In the genomic region with DNA sequence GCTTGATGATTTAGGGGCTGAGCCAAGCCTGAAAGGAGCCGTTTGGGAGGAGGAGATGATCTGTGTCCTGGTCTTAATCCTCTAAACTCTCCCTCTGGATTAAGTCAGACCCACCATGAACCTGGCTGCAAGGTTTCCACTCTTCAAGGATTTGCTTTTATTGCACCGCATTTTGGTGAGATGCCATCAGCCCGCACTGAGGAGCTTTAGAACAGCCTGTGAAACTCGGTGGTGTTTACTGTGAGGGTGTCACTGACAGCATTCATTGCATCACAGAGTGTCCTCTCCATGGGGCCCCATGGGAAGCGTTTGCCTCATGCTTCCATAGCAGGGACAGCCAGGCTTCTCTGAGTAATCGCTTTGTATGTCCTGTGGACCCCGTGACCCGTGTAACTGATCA, we compare ENCODE assay signal across 21 cellular contexts. TPM values are rescaled to one million over a fixed set of nuclear protein-coding genes. Genes with fewer than 3 reads are reported as not detected.
"Had no signal": no experiment of that assay in that cellular context is flagged by ENCODE, and none has a peak within 500 bp of the region (broad histone marks: within the 10 kb centered on the region; RNA-seq: fewer than 3 reads in every experiment).

No MANE protein-coding gene starts in this region.

- H3K9me3 ChIP-seq: right lobe of liver, upper lobe of right lung had no signal

- H3K9ac ChIP-seq: parathyroid adenoma had no signal

- H3K9me3 Mint-ChIP-seq: activated T-cell treated with anti-CD3 and anti-CD28 coated beads, Interleukin-2, amount 50 U/mL, for 72 hours; dendritic cell treated with granulocyte-macrophage colony-stimulating factor and Interleukin-4, amounts not matched to agents 40 ng/mL and 50 ng/mL, for 4 days; natural killer cell treated with Interleukin-12 subunit alpha and Interleukin-12 subunit beta and Interleukin-15 and Interleukin-18, amount 100 ng/mL, for 72 hours had no signal

- H3K4me1 ChIP-seq: parathyroid adenoma, right lobe of liver, upper lobe of right lung had no signal

- FAIRE-seq: bronchial epithelial cell had no signal

- H3K27me3 ChIP-seq: right lobe of liver, upper lobe of right lung had no signal

- H3K4me3 Mint-ChIP-seq: activated T-cell treated with anti-CD3 and anti-CD28 coated beads, Interleukin-2, amount 50 U/mL, for 72 hours; dendritic cell treated with granulocyte-macrophage colony-stimulating factor and Interleukin-4, amounts not matched to agents 40 ng/mL and 50 ng/mL, for 4 days; natural killer cell treated with Interleukin-12 subunit alpha and Interleukin-12 subunit beta and Interleukin-15 and Interleukin-18, amount 100 ng/mL, for 72 hours had no signal

- H3K79me2 ChIP-seq: parathyroid adenoma had no signal

- H3K36me3 Mint-ChIP-seq: natural killer cell treated with Interleukin-12 subunit alpha and Interleukin-12 subunit beta and Interleukin-15 and Interleukin-18, amount 100 ng/mL, for 72 hours had no signal

- H2AFZ ChIP-seq: parathyroid adenoma had no signal

- ATAC-seq: activated T-cell treated with anti-CD3 and anti-CD28 coated beads, Interleukin-2, amount 50 U/mL, for 72 hours; esophagus mucosa; left colon; natural killer cell treated with Interleukin-12 subunit alpha and Interleukin-12 subunit beta and Interleukin-15 and Interleukin-18, amount 100 ng/mL, for 72 hours; right lobe of liver; upper lobe of right lung had no signal

- H3K4me3 ChIP-seq: lung, right lobe of liver, upper lobe of right lung had no signal

- DNase-seq: activated CD4-positive, alpha-beta T cell treated with anti-CD3 and anti-CD28 coated beads for 1 hour; activated effector memory CD4-positive, alpha-beta T cell treated with anti-CD3 and anti-CD28 coated beads, Interleukin-2, amount 50 U/mL, for 16 hours; activated naive CD4-positive, alpha-beta T cell treated with anti-CD3 and anti-CD28 coated beads, Interleukin-2, amount 50 U/mL, for 16 hours; activated T-cell treated with anti-CD3 and anti-CD28 coated beads, Interleukin-2, amount 50 U/mL, for 72 hours; effector CD8-positive, alpha-beta T cell; hippocampal formation; islet precursor cell; left colon; stimulated activated CD4-positive, alpha-beta T cell treated with anti-CD3 and anti-CD28 coated beads, Interleukin-1b, Interleukin-23, amount 100 ng/mL, for 48 hours; stimulated activated CD8-positive, alpha-beta memory T cell treated with anti-CD3 and anti-CD28 coated beads, Interleukin-4, amount 100 ng/mL, for 48 hours; stimulated activated naive CD4-positive, alpha-beta T cell; T-helper 9 cell; upper lobe of right lung had no signal

- H3K36me3 ChIP-seq: right lobe of liver, upper lobe of right lung had no signal

- H3K27me3 Mint-ChIP-seq: dendritic cell treated with granulocyte-macrophage colony-stimulating factor and Interleukin-4, amounts not matched to agents 40 ng/mL and 50 ng/mL, for 4 days had no signal

- H3K27ac Mint-ChIP-seq: activated T-cell treated with anti-CD3 and anti-CD28 coated beads, Interleukin-2, amount 50 U/mL, for 72 hours; dendritic cell treated with granulocyte-macrophage colony-stimulating factor and Interleukin-4, amounts not matched to agents 40 ng/mL and 50 ng/mL, for 4 days; natural killer cell treated with Interleukin-12 subunit alpha and Interleukin-12 subunit beta and Interleukin-15 and Interleukin-18, amount 100 ng/mL, for 72 hours had no signal

- H3K27ac ChIP-seq: parathyroid adenoma, right lobe of liver, upper lobe of right lung had no signal

RNA-seq across cellular contexts. Expression of a gene that starts 59.2 kb away (rescaled TPM):
- total RNA-seq: activated CD8-positive, alpha-beta memory T cell treated with anti-CD3 and anti-CD28 coated beads for 36 hours had no signal
